8 cellular contexts compared by ENCODE assay signal in the genomic region with DNA sequence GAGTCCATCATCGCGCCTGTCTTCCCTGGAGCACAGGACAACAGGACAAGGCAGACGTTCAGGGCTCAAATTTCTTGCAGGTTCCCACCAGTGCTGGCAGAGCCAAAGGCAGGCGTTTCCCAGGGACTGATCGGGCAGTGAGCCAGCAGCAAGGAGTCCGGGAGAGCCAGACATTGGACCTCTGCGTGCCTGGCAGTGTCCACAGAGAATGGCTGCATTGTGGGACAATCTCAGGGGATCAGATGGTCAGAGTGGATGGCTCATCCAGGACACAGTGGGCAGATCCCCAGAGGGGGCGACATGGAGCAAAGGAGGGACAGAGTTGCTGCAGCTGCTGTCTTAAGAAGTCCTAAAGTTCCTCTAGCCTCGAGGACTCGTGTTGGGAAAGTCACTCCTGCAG. TPM values are rescaled to one million over a fixed set of nuclear protein-coding genes. Genes with fewer than 3 reads are reported as not detected.
DNase-seq lines count a peak whose midpoint lies in the region; ATAC-seq lines count a peak whose summit lies in the region.

No MANE protein-coding gene starts in this region.

- intact Hi-C loops in posterior cingulate gyrus (cut with DNase I) = no loop called here

- no peaks in the 10 kb centered on the region for H3K9me3 Mint-ChIP-seq in activated T-helper 17 cell treated with anti-CD3 and anti-CD28 coated beads, Interleukin-2, amount 50 U/mL, for 72 hours

- H3K4me3 Mint-ChIP-seq in activated T-helper 17 cell treated with anti-CD3 and anti-CD28 coated beads, Interleukin-2, amount 50 U/mL, for 72 hours = peak overlapping the region; percentile 16

- no peaks in the 10 kb centered on the region for H3K27me3 Mint-ChIP-seq in activated T-helper 17 cell treated with anti-CD3 and anti-CD28 coated beads, Interleukin-2, amount 50 U/mL, for 72 hours

- H3K36me3 Mint-ChIP-seq in activated T-helper 17 cell treated with anti-CD3 and anti-CD28 coated beads, Interleukin-2, amount 50 U/mL, for 72 hours (ENCODE audit: low read depth) = peaks cover 82% of the 10 kb centered on the region

- DNase-seq in SIG-M5 treated with dmso at 0.1 percent for 504 hours (lab: John Stamatoyannopoulos, UW; ENCODE audit: unreplicated experiment) (peak; percentile 61), SIG-M5 (lab: John Stamatoyannopoulos, UW) (no peak), M059J (ENCODE audit: low read depth) (peak; percentile 48), glomerular visceral epithelial cell (ENCODE audit: extremely low spot score) (peak; percentile 32), posterior cingulate gyrus (peak; percentile 60 to 98 (median 89)), T1000 (lab: John Stamatoyannopoulos, UW) (no peak)

- ATAC-seq in activated T-helper 17 cell treated with anti-CD3 and anti-CD28 coated beads, Interleukin-2, amount 50 U/mL, for 72 hours (replicated peaks) = no peak
- no peak for ATAC-seq in HG02623 (IDR thresholded peaks at IDR 0.05; ENCODE audit: unreplicated experiment)

- peak overlapping the region; percentile 88 for H3K27ac Mint-ChIP-seq in activated T-helper 17 cell treated with anti-CD3 and anti-CD28 coated beads, Interleukin-2, amount 50 U/mL, for 72 hours

- peaks cover 52% of the 10 kb centered on the region for H3K4me1 Mint-ChIP-seq in activated T-helper 17 cell treated with anti-CD3 and anti-CD28 coated beads, Interleukin-2, amount 50 U/mL, for 72 hours

RNA-seq across cellular contexts. Expression of a gene that starts 4.6 kb away (rescaled TPM):
- 11.3 and 16.3 TPM in 2 replicates for total RNA-seq in M059J (2014; rRNA removed; shearing (Covaris generic))
- 100 to 1,000 TPM in 1 of 2 donors, 10 to 100 TPM in 1; 74.9 to 242 TPM for total RNA-seq in activated T-helper 17 cell treated with anti-CD3 and anti-CD28 coated beads, Interleukin-2, amount 50 U/mL, for 72 hours

RNA-seq across cellular contexts. Expression of a gene that starts 11.4 kb away (rescaled TPM):
- total RNA-seq in M059J (2014; rRNA removed; shearing (Covaris generic)) = 0.10 TPM in 1 of 2 replicates, not detected in the other
- not detected for total RNA-seq in activated T-helper 17 cell treated with anti-CD3 and anti-CD28 coated beads, Interleukin-2, amount 50 U/mL, for 72 hours

RNA-seq across cellular contexts. Expression of a gene that starts 46.5 kb away (rescaled TPM):
- total RNA-seq in M059J (2014; rRNA removed; shearing (Covaris generic)) = 31.6 and 60.0 TPM in 2 replicates
- total RNA-seq in activated T-helper 17 cell treated with anti-CD3 and anti-CD28 coated beads, Interleukin-2, amount 50 U/mL, for 72 hours = 100 to 1,000 TPM in 1 of 2 donors, 10 to 100 TPM in 1; 63.2 to 105 TPM

Comparison
In these comparisons a context has a peak if more than half of its experiments do, and no peak if none do; other contexts are left out.
1. DNase-seq: peak in SIG-M5 treated with dmso at 0.1 percent for 504 hours (single experiment), M059J (single experiment), glomerular visceral epithelial cell (single experiment) and posterior cingulate gyrus (10 of 10); none in SIG-M5 (single experiment) and T1000 (single experiment).